2 cellular contexts compared by ENCODE assay signal in the genomic region with DNA sequence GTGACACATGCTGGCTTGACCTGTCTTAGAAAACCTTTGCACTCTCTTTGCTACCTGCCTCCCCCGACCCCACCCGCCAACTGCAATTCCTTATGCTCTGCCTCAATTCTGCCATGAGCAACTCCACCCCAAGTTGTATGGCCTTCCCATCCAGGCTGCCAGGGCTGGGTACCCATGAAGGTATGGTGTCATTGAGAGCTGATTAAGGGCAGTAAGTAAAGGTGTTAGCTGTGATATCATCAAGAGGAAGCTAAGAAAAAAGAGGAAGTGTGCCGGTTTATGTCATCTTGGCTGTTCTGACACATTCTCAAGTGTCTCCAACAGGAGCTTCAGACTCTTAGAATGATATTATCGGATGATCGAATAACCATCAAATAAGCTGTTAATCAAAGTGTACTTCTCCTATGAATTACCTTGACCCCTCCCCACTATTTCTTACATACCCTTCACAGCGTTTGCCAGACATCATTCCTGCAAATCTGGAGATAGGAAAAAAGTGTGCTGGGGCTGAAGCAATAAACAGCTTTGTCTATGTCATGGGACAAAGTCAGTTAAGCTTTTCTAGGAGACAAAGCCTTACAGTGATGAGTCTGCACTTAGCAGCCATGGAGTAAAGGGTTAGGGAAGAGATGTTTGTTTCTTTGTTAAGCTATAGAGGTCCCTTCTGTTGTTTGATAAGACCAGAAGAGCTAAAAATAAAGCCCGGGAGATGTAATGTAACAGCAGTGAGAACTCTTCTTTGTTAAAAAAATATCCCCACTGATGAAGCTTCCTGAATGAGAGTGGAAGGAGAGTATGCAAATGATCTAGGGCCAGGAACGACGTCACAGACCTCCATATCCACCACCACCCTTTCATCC.
TF ChIP-seq lines count a peak whose summit lies in the region.

No MANE protein-coding gene starts in this region.

TF ChIP-seq in WTC11, 78 proteins besides CTCF, POLR2A, EP300 and RAD21:
- TF ChIP-seq SMAD3 (CRISPR knock-in tag; IDR thresholded peaks at IDR 0.05; ENCODE audit: borderline replicate concordance) (no peak), SOX15 (CRISPR knock-in tag; IDR thresholded peaks at IDR 0.05) (no peak), ZNF423 (CRISPR knock-in tag; IDR thresholded peaks at IDR 0.05) (no peak), GABPB1 (CRISPR knock-in tag; IDR thresholded peaks at IDR 0.05) (no peak), ATF1 (CRISPR knock-in tag; IDR thresholded peaks at IDR 0.05) (no peak)
- TF ChIP-seq, protein P1, sequence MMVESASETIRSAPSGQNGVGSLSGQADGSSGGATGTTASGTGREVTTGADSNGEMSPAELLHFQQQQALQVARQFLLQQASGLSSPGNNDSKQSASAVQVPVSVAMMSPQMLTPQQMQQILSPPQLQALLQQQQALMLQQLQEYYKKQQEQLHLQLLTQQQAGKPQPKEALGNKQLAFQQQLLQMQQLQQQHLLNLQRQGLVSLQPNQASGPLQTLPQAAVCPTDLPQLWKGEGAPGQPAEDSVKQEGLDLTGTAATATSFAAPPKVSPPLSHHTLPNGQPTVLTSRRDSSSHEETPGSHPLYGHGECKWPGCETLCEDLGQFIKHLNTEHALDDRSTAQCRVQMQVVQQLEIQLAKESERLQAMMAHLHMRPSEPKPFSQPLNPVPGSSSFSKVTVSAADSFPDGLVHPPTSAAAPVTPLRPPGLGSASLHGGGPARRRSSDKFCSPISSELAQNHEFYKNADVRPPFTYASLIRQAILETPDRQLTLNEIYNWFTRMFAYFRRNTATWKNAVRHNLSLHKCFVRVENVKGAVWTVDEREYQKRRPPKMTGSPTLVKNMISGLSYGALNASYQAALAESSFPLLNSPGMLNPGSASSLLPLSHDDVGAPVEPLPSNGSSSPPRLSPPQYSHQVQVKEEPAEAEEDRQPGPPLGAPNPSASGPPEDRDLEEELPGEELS (CRISPR knock-in tag; IDR thresholded peaks at IDR 0.05): no peak
- TF ChIP-seq, protein P2, sequence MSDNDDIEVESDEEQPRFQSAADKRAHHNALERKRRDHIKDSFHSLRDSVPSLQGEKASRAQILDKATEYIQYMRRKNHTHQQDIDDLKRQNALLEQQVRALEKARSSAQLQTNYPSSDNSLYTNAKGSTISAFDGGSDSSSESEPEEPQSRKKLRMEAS (CRISPR knock-in tag; IDR thresholded peaks at IDR 0.05): no peak
- TF ChIP-seq, protein P3, sequence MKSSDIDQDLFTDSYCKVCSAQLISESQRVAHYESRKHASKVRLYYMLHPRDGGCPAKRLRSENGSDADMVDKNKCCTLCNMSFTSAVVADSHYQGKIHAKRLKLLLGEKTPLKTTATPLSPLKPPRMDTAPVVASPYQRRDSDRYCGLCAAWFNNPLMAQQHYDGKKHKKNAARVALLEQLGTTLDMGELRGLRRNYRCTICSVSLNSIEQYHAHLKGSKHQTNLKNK (CRISPR knock-in tag; IDR thresholded peaks at IDR 0.05): no peak
TF ChIP-seq in WTC11: peak in this region for 0.

TF ChIP-seq in HepG2, 621 proteins besides CTCF, POLR2A, EP300 and RAD21:
- TF ChIP-seq, protein P4, sequence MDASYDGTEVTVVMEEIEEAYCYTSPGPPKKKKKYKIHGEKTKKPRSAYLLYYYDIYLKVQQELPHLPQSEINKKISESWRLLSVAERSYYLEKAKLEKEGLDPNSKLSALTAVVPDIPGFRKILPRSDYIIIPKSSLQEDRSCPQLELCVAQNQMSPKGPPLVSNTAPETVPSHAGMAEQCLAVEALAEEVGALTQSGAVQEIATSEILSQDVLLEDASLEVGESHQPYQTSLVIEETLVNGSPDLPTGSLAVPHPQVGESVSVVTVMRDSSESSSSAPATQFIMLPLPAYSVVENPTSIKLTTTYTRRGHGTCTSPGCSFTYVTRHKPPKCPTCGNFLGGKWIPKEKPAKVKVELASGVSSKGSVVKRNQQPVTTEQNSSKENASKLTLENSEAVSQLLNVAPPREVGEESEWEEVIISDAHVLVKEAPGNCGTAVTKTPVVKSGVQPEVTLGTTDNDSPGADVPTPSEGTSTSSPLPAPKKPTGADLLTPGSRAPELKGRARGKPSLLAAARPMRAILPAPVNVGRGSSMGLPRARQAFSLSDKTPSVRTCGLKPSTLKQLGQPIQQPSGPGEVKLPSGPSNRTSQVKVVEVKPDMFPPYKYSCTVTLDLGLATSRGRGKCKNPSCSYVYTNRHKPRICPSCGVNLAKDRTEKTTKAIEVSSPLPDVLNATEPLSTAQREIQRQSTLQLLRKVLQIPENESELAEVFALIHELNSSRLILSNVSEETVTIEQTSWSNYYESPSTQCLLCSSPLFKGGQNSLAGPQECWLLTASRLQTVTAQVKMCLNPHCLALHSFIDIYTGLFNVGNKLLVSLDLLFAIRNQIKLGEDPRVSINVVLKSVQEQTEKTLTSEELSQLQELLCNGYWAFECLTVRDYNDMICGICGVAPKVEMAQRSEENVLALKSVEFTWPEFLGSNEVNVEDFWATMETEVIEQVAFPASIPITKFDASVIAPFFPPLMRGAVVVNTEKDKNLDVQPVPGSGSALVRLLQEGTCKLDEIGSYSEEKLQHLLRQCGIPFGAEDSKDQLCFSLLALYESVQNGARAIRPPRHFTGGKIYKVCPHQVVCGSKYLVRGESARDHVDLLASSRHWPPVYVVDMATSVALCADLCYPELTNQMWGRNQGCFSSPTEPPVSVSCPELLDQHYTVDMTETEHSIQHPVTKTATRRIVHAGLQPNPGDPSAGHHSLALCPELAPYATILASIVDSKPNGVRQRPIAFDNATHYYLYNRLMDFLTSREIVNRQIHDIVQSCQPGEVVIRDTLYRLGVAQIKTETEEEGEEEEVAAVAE (CRISPR knock-in tag; IDR thresholded peaks at IDR 0.05; ENCODE audit: borderline replicate concordance): no peak
